ENCODE assay signal across 22 cellular contexts in genomic region chr7:18694484-18694883, GRCh38.
"Had no signal": no experiment of that assay in that cellular context is flagged by ENCODE, and none has a peak within 500 bp of the region (broad histone marks: within the 10 kb centered on the region; RNA-seq: fewer than 3 reads in every experiment).

No MANE protein-coding gene starts in this region.

- H3K4me3 ChIP-seq: K562 had no signal

- H3K27me3 Mint-ChIP-seq: IgD-negative memory B cell had no signal

- ATAC-seq: K562 had no signal

- FAIRE-seq: HTR-8/SVneo, K562 had no signal

- H3K9ac ChIP-seq: KMS-11 had no signal

- H3K27ac ChIP-seq: HL-60, KMS-11, RWPE1 had no signal

- H3K4me3 Mint-ChIP-seq: IgD-negative memory B cell had no signal

- H3K36me3 Mint-ChIP-seq: IgD-negative memory B cell had no signal

- H3K4me2 ChIP-seq: KMS-11 had no signal

- DNase-seq: MV-4-11, NCI-H1048, NCI-H1105, NCI-H1417, NCI-H1436 treated with DMSO at 0.1 percent for 48 hours, NCI-H1694, NCI-H1930, NCI-H2081, NCI-H2107, NCI-H226, NCI-H446, NCI-H510A, NCI-H524 treated with DMSO at 0.1 percent for 48 hours, NCI-H69, NCI-H774, SHP77 had no signal

- H3K9me3 Mint-ChIP-seq: IgD-negative memory B cell had no signal
